In genomic region chr5:160438316-160439204, GRCh38 we compare ENCODE assay signal across 8 cellular contexts. TPM values are rescaled to one million over a fixed set of nuclear protein-coding genes. Genes with fewer than 3 reads are reported as not detected.
DNase-seq lines count a peak whose midpoint lies in the region; ATAC-seq and TF ChIP-seq lines count a peak whose summit lies in the region.

No MANE protein-coding gene starts in this region.

- peaks cover 8% of the 10 kb centered on the region for H3K27me3 ChIP-seq in ACC112 (ENCODE audit: insufficient read depth, low read length)

- peak overlapping the region; percentile 85 for H3K4me3 ChIP-seq in ACC112 (ENCODE audit: low read depth, low read length)

- H3K79me2 ChIP-seq in ACC112 (ENCODE audit: control insufficient read depth, insufficient read depth, low read length, unreplicated experiment), result no peaks in the 10 kb centered on the region

- H3K4me1 ChIP-seq in ACC112 (ENCODE audit: control insufficient read depth, insufficient read depth, low read length, unreplicated experiment), result peaks cover 5% of the 10 kb centered on the region

- H3K36me3 Mint-ChIP-seq in WTC11 (no peaks in the 10 kb centered on the region), chondrocyte (ENCODE audit: low read depth) (no peaks in the 10 kb centered on the region)

- TF ChIP-seq CTCF in WTC11 (IDR thresholded peaks at IDR 0.05) (peak; percentile 35), chondrocyte (IDR thresholded peaks at IDR 0.05) (peak; percentile 80)

- peak overlapping the region; percentile 100 for H2AFZ ChIP-seq in ACC112 (ENCODE audit: low read length, unreplicated experiment)

- H3K36me3 ChIP-seq in ACC112 (ENCODE audit: insufficient read depth, low read length), result no peaks in the 10 kb centered on the region

- CTCF ChIA-PET in WTC11 (lab: Charles Lee), result interaction anchor here (0.6 to 2.6 kb wide), 79 partner anchors 8 to 1459 kb away, joined by 3 to 75 read pairs (median 4); partner anchors contain the start of genes ATP10B, C1QTNF2, FAM200C and PTTG1

- ATAC-seq in GM18519 (IDR thresholded peaks at IDR 0.05; ENCODE audit: low FRiP score, unreplicated experiment) (peak; percentile 19), HG03064 (IDR thresholded peaks at IDR 0.05; ENCODE audit: low read depth, unreplicated experiment) (peak; percentile 27), WTC11 (peak; percentile 77)

- H3K9me3 Mint-ChIP-seq in WTC11 (no peaks in the 10 kb centered on the region), chondrocyte (ENCODE audit: low read depth) (no peaks in the 10 kb centered on the region)

- POLR2A ChIA-PET in WTC11 (lab: Charles Lee), result interaction anchor here (1.5 kb wide), 1 partner anchor 16 kb away, joined by 3 read pairs; no protein-coding TSS in a partner anchor

- H3K27me3 Mint-ChIP-seq in WTC11 (ENCODE audit: low read depth) (no peaks in the 10 kb centered on the region), chondrocyte (ENCODE audit: low read depth) (peaks cover 27% of the 10 kb centered on the region)

- DNase-seq in NCI-H2171 (lab: John Stamatoyannopoulos, UW), result peak; percentile 32
- peak; percentile 43 for DNase-seq in WTC11 (ENCODE audit: low spot score)
- DNase-seq in chondrocyte (ENCODE audit: low spot score), result no peak
- peak; percentile 55 for DNase-seq in kidney glomerular epithelial cell (lab: John Stamatoyannopoulos, UW)
- peak; percentile 50 to 64 for DNase-seq in stimulated activated CD4-positive, alpha-beta T cell treated with anti-CD3 and anti-CD28 coated beads, Interleukin-2, amount 100 ng/mL, for 24 hours

- H3K27ac ChIP-seq in ACC112 (ENCODE audit: low read depth, low read length), result no peak overlapping the region

- no peak overlapping the region for H3K27ac Mint-ChIP-seq in WTC11
- no peak overlapping the region for H3K27ac Mint-ChIP-seq in chondrocyte (ENCODE audit: unreplicated experiment)

- H3K4me3 Mint-ChIP-seq in WTC11 (peak overlapping the region; percentile 66), chondrocyte (ENCODE audit: unreplicated experiment) (peak overlapping the region; percentile 76)

- peaks cover 12% of the 10 kb centered on the region for H3K4me1 Mint-ChIP-seq in WTC11
- H3K4me1 Mint-ChIP-seq in chondrocyte (ENCODE audit: low read depth), result peaks cover 10% of the 10 kb centered on the region

TF ChIP-seq in WTC11, 78 proteins besides CTCF, POLR2A, EP300 and RAD21:
- 0 out of 2 replicates have a peak, but pooled peaks have one; percentile 68 for TF ChIP-seq STAT6 (CRISPR knock-in tag; conservative IDR thresholded peaks at IDR 0.05; ENCODE audit: low read depth)
- TF ChIP-seq HMGXB4 (CRISPR knock-in tag; IDR thresholded peaks at IDR 0.05), result peak; percentile 18
- no peak for TF ChIP-seq SMAD4 (CRISPR knock-in tag; IDR thresholded peaks at IDR 0.05)

RNA-seq across cellular contexts. Expression of gene PTTG1, which starts 16.9 kb away (rescaled TPM):
- total RNA-seq in WTC11 (2021), result 239 to 273 TPM (median 270 TPM) in 3 replicates
- 8.6 to 19.7 TPM (median 15.5 TPM) in 3 replicates for total RNA-seq in chondrocyte

RNA-seq across cellular contexts. Expression of gene SLU7, which starts 19.7 kb away (rescaled TPM):
- 28.7 to 33.3 TPM (median 32.5 TPM) in 3 replicates for total RNA-seq in WTC11 (2021)
- 29.5 to 36.4 TPM (median 32.4 TPM) in 3 replicates for total RNA-seq in chondrocyte

RNA-seq across cellular contexts. Expression of gene FAM200C, which starts 38.7 kb away (rescaled TPM):
- total RNA-seq in WTC11 (2021), result 5.4 to 7.2 TPM (median 6.3 TPM) in 3 replicates
- 3.9 to 7.2 TPM (median 4.1 TPM) in 3 replicates for total RNA-seq in chondrocyte

Comparison
In these comparisons a context has a peak if more than half of its experiments do, and no peak if none do; other contexts are left out.
1. ATAC-seq: peak in every context shown above with its lines; median percentile 77 in WTC11; 27 in HG03064; 19 in GM18519.
2. RNA of gene PTTG1, which starts 16.9 kb away (total RNA-seq): 239 to 273 TPM in WTC11; 8.6 to 19.7 TPM in chondrocyte; every median in the first group is over 10 times any median in the second.